ENCODE assay signal across 6 cellular contexts in the genomic region with DNA sequence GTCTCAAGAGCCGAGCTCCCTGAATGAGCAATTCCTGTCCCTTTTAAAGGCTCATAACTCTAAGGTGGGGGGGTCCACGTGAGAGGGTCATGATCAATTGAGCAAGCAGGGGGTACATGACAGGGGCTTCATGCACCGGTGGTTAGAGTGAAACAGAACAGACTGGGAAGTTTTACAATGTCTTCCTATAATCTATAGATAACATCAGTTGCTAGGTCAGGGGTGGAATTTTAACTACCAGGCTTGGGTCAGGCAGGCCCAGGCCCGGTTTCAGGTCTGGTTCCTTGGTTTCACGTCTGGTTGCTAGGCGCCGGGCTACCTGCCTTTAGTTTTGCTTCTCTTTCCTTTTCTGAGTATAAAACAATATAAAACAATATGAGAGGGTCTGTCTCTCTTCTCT. TPM values are rescaled to one million over a fixed set of nuclear protein-coding genes. Genes with fewer than 3 reads are reported as not detected.
A peak's percentile ranks its signal among the peaks of the same experiment; 100 is the strongest.
DNase-seq lines count a peak whose midpoint lies in the region; ATAC-seq, FAIRE-seq and TF ChIP-seq lines count a peak whose summit lies in the region.
"Not testable (repeated sequence)": the region's sequence is repeated elsewhere in the genome, so short reads cannot be mapped to it uniquely, and the experiment has no call there.
"Had no signal": no experiment of that assay in that cellular context is flagged by ENCODE, and none has a peak within 500 bp of the region (broad histone marks: within the 10 kb centered on the region; RNA-seq: fewer than 3 reads in every experiment).

No MANE protein-coding gene starts in this region.

- not testable (repeated sequence) for H4K20me1 ChIP-seq in K562 (replicated peaks; ENCODE audit: control insufficient read depth, insufficient read depth, low read length); smooth muscle cell (ENCODE audit: low read depth)

- TF ChIP-seq CTCF in Caco-2 (IDR thresholded peaks at IDR 0.05; ENCODE audit: insufficient read depth in 1 of 2, low read depth in 1 of 2, low read length in 1 of 2, severe bottlenecking in 1 of 2, unreplicated experiment in 1 of 2); K562 (IDR thresholded peaks at IDR 0.05 in 2 of 3, conservative IDR thresholded peaks at IDR 0.05 in 1 of 3; ENCODE audit: insufficient read depth in 2 of 3, low read depth in 1 of 3, low read length in 3 of 3); smooth muscle cell (IDR thresholded peaks at IDR 0.05; ENCODE audit: borderline replicate concordance, insufficient read depth, poor library complexity, severe bottlenecking): not testable (repeated sequence)

- CTCF ChIA-PET in Caco-2 (lab: Charles Lee); K562 (lab: Yijun Ruan, JAX; ENCODE audit: low intra/inter-chr PET ratio): not testable (repeated sequence)

- not testable (repeated sequence) for DNase-seq in Caco-2; K562 (ENCODE audit: extremely low read depth in 1 of 4, low spot score in 3 of 4); smooth muscle cell (lab: John Stamatoyannopoulos, UW; ENCODE audit: unreplicated experiment)
- DNase-seq in ELF-1 (ENCODE audit: low read depth, low spot score) (peak; percentile 56), islet precursor cell (peak; percentile 73)

- not testable (repeated sequence) for TF ChIP-seq POLR2A in K562 (conservative IDR thresholded peaks at IDR 0.05)

- ATAC-seq in K562: not testable (repeated sequence)

- not testable (repeated sequence) for H3K27me3 ChIP-seq in Caco-2 (replicated peaks; ENCODE audit: control insufficient read depth, insufficient read depth, low read length); K562 (ENCODE audit: control insufficient read depth in 2 of 2, insufficient read depth in 2 of 2, low read length in 2 of 2); smooth muscle cell (ENCODE audit: low read depth)

- not testable (repeated sequence) for H3K9me3 ChIP-seq in Caco-2; smooth muscle cell (replicated peaks; ENCODE audit: low read depth)
- H3K9me3 ChIP-seq in K562 (replicated peaks; ENCODE audit: control insufficient read depth, insufficient read depth, low read depth, low read length): peaks cover 15% of the 10 kb centered on the region

- WGBS in K562 (ENCODE audit: insufficient coverage, low coverage, missing lambda C conversion rate): 40% methylated on average over 5 of the region's 7 CpGs
- 55% methylated on average over 7 of the region's 7 CpGs for WGBS in smooth muscle cell (ENCODE audit: low lambda C conversion rate)

- H3K27ac ChIP-seq in K562 (ENCODE audit: extremely low read depth, low read depth, low read length): not testable (repeated sequence)
- H3K27ac ChIP-seq in smooth muscle cell (ENCODE audit: low read depth): peak overlapping the region; percentile 38

- peaks cover 67% of the 10 kb centered on the region for H3K36me3 Mint-ChIP-seq in Caco-2 (ENCODE audit: insufficient read depth, unreplicated experiment)

- H3K9ac ChIP-seq in K562 (ENCODE audit: insufficient read depth in 1 of 2, low read depth in 2 of 2, low read length in 2 of 2); smooth muscle cell (ENCODE audit: low read depth): not testable (repeated sequence)

- H3K36me3 ChIP-seq in Caco-2 (ENCODE audit: control insufficient read depth, insufficient read depth, low read length); K562 (ENCODE audit: control insufficient read depth, insufficient read depth, low read length); smooth muscle cell (ENCODE audit: low read depth): not testable (repeated sequence)

- H3K4me1 Mint-ChIP-seq in Caco-2 (ENCODE audit: low read depth, unreplicated experiment): not testable (repeated sequence)

- H3K4me1 ChIP-seq in Caco-2; K562 (replicated peaks in 1 of 2; ENCODE audit: control insufficient read depth in 2 of 2, insufficient read depth in 2 of 2, low read length in 2 of 2); smooth muscle cell (ENCODE audit: low read depth): not testable (repeated sequence)

- H3K27ac Mint-ChIP-seq in Caco-2 (ENCODE audit: unreplicated experiment): not testable (repeated sequence)

- not testable (repeated sequence) for FAIRE-seq in K562 (lab: Jason Lieb, UNC)

- H2AFZ ChIP-seq in K562 (ENCODE audit: low read depth, low read length); smooth muscle cell (ENCODE audit: low read depth): not testable (repeated sequence)

- POLR2A ChIA-PET in Caco-2 (lab: Charles Lee); K562 (lab: Yijun Ruan, JAX): not testable (repeated sequence)

- H3K27me3 Mint-ChIP-seq in Caco-2 (ENCODE audit: insufficient read depth, unreplicated experiment): not testable (repeated sequence)

- not testable (repeated sequence) for H3K4me3 ChIP-seq in Caco-2 (ENCODE audit: low read depth, low read length); K562; smooth muscle cell

- in situ Hi-C loops in K562 (cut with MboI): not testable (repeated sequence)

- H3F3A ChIP-seq in smooth muscle cell (ENCODE audit: low read depth): not testable (repeated sequence)

- not testable (repeated sequence) for TF ChIP-seq EP300 in K562 (IDR thresholded peaks at IDR 0.05; ENCODE audit: low read length)

- H3K9me3 Mint-ChIP-seq in Caco-2 (ENCODE audit: unreplicated experiment): peaks cover 18% of the 10 kb centered on the region

- H3K4me2 ChIP-seq in K562 (ENCODE audit: insufficient read depth, low read length); smooth muscle cell: not testable (repeated sequence)

- intact Hi-C loops in Caco-2 (cut with micrococcal nuclease; ENCODE audit: unreplicated experiment); K562 (cut with micrococcal nuclease): not testable (repeated sequence)

- not testable (repeated sequence) for H3K79me2 ChIP-seq in K562 (ENCODE audit: control insufficient read depth, insufficient read depth, low read length)
- peaks cover 46% of the 10 kb centered on the region for H3K79me2 ChIP-seq in smooth muscle cell (ENCODE audit: low read depth)

- not testable (repeated sequence) for H3K9me1 ChIP-seq in K562 (ENCODE audit: control insufficient read depth, insufficient read depth, low read length)

- not testable (repeated sequence) for BruUV-seq in Caco-2 (replicated peaks; lab: Mats Ljungman, UMichigan); K562 (replicated peaks; lab: Mats Ljungman, UMichigan)

- H3K4me3 Mint-ChIP-seq in Caco-2 (ENCODE audit: unreplicated experiment): peak overlapping the region; percentile 33

- not testable (repeated sequence) for TF ChIP-seq RAD21 in K562 (CRISPR knock-in tag; conservative IDR thresholded peaks at IDR 0.05 in 1 of 2, IDR thresholded peaks at IDR 0.05 in 1 of 2)

TF ChIP-seq in K562, 482 proteins besides CTCF, POLR2A, EP300 and RAD21:
- TF ChIP-seq TRIM24 (IDR thresholded peaks at IDR 0.05) (peak in 1 of 2 experiments; percentile 32; a peak in 1 of 4 replicates), TRIM28 (IDR thresholded peaks at IDR 0.05) (peak; percentile 77)
- TF ChIP-seq, protein P1, sequence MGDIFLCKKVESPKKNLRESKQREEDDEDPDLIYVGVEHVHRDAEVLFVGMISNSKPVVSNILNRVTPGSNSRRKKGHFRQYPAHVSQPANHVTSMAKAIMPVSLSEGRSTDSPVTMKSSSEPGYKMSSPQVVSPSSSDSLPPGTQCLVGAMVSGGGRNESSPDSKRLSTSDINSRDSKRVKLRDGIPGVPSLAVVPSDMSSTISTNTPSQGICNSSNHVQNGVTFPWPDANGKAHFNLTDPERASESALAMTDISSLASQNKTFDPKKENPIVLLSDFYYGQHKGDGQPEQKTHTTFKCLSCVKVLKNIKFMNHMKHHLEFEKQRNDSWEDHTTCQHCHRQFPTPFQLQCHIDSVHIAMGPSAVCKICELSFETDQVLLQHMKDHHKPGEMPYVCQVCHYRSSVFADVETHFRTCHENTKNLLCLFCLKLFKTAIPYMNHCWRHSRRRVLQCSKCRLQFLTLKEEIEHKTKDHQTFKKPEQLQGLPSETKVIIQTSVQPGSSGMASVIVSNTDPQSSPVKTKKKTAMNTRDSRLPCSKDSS (IDR thresholded peaks at IDR 0.05; ENCODE audit: low read depth, partially characterized antibody): peak; percentile 35
TF ChIP-seq in K562: peak in this region for 3; not testable (repeated sequence) for 479.

RNA-seq across cellular contexts. Expression of a gene that starts 35.5 kb away (rescaled TPM):
- 54.0 and 61.3 TPM in 2 replicates for total RNA-seq in Caco-2 (2022)
- 0.72 and 1.00 TPM in 2 replicates for total RNA-seq in K562 (2011; cell fraction: chromatin; rRNA removed; ENCODE audit: low replicate concordance)
- 0.53 and 0.67 TPM in 2 replicates for total RNA-seq in K562 (2011; cell fraction: nucleolus; rRNA removed)
- 0.59 and 1.1 TPM in 2 replicates for total RNA-seq in K562 (2011; cell fraction: nucleoplasm; rRNA removed)
- total RNA-seq in K562 (2014; rRNA removed): 0.09 and 0.29 TPM in 2 replicates
- total RNA-seq in K562 (2014; rRNA removed; fragmentation: Illumina TruSeq; extraction: Trizol): 0.29 and 0.33 TPM in 2 replicates
- total RNA-seq in K562 (2015; rRNA removed; fragmentation: Illumina TruSeq; extraction: Trizol): 0.49 and 0.54 TPM in 2 replicates
- total RNA-seq in K562 (2021): 0.51 and 0.60 TPM in 2 replicates
- polyA plus RNA-seq in K562 (2011; rRNA removed): 0.45 and 0.54 TPM in 2 replicates
- 0.46 and 0.64 TPM in 2 replicates for polyA plus RNA-seq in K562 (2011; cell fraction: cytosol; rRNA removed)
- polyA plus RNA-seq in K562 (2011; cell fraction: nucleus; rRNA removed): 1.1 and 1.8 TPM in 2 replicates
- 0.38 and 0.48 TPM in 2 replicates for polyA plus RNA-seq in K562 (2012)
- 0.54 and 0.58 TPM in 2 replicates for polyA plus RNA-seq in K562 (2014; fragmentation: Illumina TruSeq; extraction: Trizol)
- under 1 TPM; 0.07 to 0.28 TPM for polyA plus RNA-seq in K562 (2014; fragmentation: Nextera tagmentation; extraction: Ambion mirVana)
- 0.13 and 0.17 TPM in 2 replicates for polyA plus RNA-seq in K562 (2014; rRNA removed)
- 1.2 and 2.2 TPM in 2 replicates for polyA minus RNA-seq in K562 (2011; rRNA and poly(A)+ RNA removed)
- polyA minus RNA-seq in K562 (2011; cell fraction: cytosol; rRNA and poly(A)+ RNA removed): 0.64 and 0.67 TPM in 2 replicates
- polyA minus RNA-seq in K562 (2011; cell fraction: nucleus; rRNA and poly(A)+ RNA removed): 0.94 and 1.6 TPM in 2 replicates
- 41.1 and 45.2 TPM in 2 replicates for total RNA-seq in smooth muscle cell
- 22.6 and 46.6 TPM in 2 replicates for polyA plus RNA-seq in smooth muscle cell
- total RNA-seq: CD8-positive, alpha-beta T cell had no signal

Comparison
In these comparisons a context has a peak if more than half of its experiments do, and no peak if none do; other contexts are left out.
1. RNA of a gene that starts 35.5 kb away (total RNA-seq): 54.0 to 61.3 TPM in Caco-2 and 41.1 to 45.2 TPM in smooth muscle cell; 0.09 to 1.1 TPM in K562; every median in the first group is over 10 times any median in the second.